ENCODE assay signal across 8 cellular contexts in the genomic region with DNA sequence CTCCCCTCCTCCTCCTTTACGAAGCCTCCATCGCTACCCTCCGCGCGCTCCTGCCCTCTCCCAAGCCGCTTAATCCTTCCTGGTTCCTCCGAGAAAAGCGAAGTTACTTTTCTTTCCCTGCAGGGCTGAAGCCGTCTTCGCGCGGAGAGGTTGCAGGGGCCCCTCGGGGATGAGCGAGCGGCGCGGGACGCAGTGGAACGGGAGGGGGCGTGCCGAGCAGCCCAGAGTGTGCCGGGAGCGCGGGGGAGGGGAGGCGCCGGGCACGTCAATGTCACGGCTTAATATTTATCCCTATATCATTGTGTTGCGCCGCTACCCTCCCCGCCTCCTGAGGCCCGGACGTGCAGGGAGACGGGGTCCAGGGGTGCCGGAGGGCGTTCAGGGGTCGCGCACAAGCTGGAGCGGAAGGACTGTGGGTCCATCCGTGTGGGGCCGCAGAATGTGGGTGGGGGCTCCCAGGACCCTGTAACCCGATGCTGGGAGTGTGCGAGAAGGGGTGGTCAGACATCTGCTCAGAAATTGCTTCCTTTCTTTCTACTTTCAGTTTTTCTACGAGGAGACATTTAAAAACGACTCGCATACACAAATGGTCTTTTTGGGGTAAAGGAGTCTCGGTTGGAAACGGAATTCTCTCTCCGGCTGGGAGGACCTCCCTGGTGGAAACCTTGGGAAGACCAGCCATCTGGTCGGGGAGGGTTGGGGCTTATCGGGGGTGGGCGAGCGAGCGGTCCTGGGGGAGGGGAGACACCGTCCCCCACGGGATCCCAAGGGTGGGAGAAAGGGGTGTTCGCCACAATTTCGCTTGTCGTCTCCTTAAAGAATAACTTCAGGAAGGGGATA. TPM values are rescaled to one million over a fixed set of nuclear protein-coding genes. Genes with fewer than 3 reads are reported as not detected.
DNase-seq lines count a peak whose midpoint lies in the region; ATAC-seq lines count a peak whose summit lies in the region.

No MANE protein-coding gene starts in this region.

- peak; percentile 52 for ATAC-seq in GM18498 (IDR thresholded peaks at IDR 0.05; ENCODE audit: unreplicated experiment)
- peak; percentile 40 for ATAC-seq in HG02884 (IDR thresholded peaks at IDR 0.05; ENCODE audit: unreplicated experiment)

- H3K27me3 Mint-ChIP-seq in activated CD4-positive, alpha-beta memory T cell treated with anti-CD3 and anti-CD28 coated beads, Interleukin-2, amount 10 ng/mL, durations not matched to agents 7 days and 5 days, result peaks cover 10% of the 10 kb centered on the region

- POLR2A ChIA-PET in activated CD4-positive, alpha-beta memory T cell treated with anti-CD3 and anti-CD28 coated beads, Interleukin-2, amount 10 ng/mL, durations not matched to agents 7 days and 5 days (lab: Charles Lee), result interaction anchor here (0.9 to 11.0 kb wide), 21 partner anchors 13 to 314 kb away, joined by 3 to 271 read pairs (median 5); partner anchors contain the start of gene SAMD9L

- H3K27ac Mint-ChIP-seq in activated CD4-positive, alpha-beta memory T cell treated with anti-CD3 and anti-CD28 coated beads, Interleukin-2, amount 10 ng/mL, durations not matched to agents 7 days and 5 days, result peak overlapping the region; percentile 95

- CTCF ChIA-PET in activated CD4-positive, alpha-beta memory T cell treated with anti-CD3 and anti-CD28 coated beads, Interleukin-2, amount 10 ng/mL, durations not matched to agents 7 days and 5 days (lab: Charles Lee), result interaction anchor here (0.6 to 7.2 kb wide), 30 partner anchors 10 to 399 kb away, joined by 3 to 89 read pairs (median 6); partner anchors contain the start of genes FAM133B, PEX1 and RBM48

- no peaks in the 10 kb centered on the region for H3K9me3 Mint-ChIP-seq in activated CD4-positive, alpha-beta memory T cell treated with anti-CD3 and anti-CD28 coated beads, Interleukin-2, amount 10 ng/mL, durations not matched to agents 7 days and 5 days

- peaks cover 46% of the 10 kb centered on the region for H3K36me3 Mint-ChIP-seq in activated CD4-positive, alpha-beta memory T cell treated with anti-CD3 and anti-CD28 coated beads, Interleukin-2, amount 10 ng/mL, durations not matched to agents 7 days and 5 days (ENCODE audit: low read depth)

- DNase-seq in ACHN (peak; percentile 87), NCI-H526 (lab: John Stamatoyannopoulos, UW) (peak; percentile 74 to 90), lung microvascular endothelial cell (ENCODE audit: low read depth in 2 of 2) (peak; percentile 87 to 91)
- peak; percentile 84 for DNase-seq in activated CD4-positive, alpha-beta memory T cell treated with anti-CD3 and anti-CD28 coated beads, Interleukin-2, amount 10 ng/mL, durations not matched to agents 7 days and 5 days
- DNase-seq in effector CD4-positive, alpha-beta T cell, result peak; percentile 64
- peak; percentile 69 for DNase-seq in stimulated activated CD8-positive, alpha-beta memory T cell treated with anti-CD3 and anti-CD28 coated beads, Interleukin-12 subunit alpha, Interleukin-12 subunit beta, amount 100 ng/mL, for 24 hours (ENCODE audit: extremely low read depth)

- H3K4me1 Mint-ChIP-seq in activated CD4-positive, alpha-beta memory T cell treated with anti-CD3 and anti-CD28 coated beads, Interleukin-2, amount 10 ng/mL, durations not matched to agents 7 days and 5 days, result peaks cover 38% of the 10 kb centered on the region

- H3K4me3 Mint-ChIP-seq in activated CD4-positive, alpha-beta memory T cell treated with anti-CD3 and anti-CD28 coated beads, Interleukin-2, amount 10 ng/mL, durations not matched to agents 7 days and 5 days, result peak overlapping the region; percentile 89

- in situ Hi-C loops in ACHN (cut with HindIII; ENCODE audit: low pct_ligation_motif_present, low pct_unique_long_range_greater_than_20kb, low sequenced_read_pairs), result no loop called here

RNA-seq across cellular contexts. Expression of gene CDK6, which starts 2.4 kb away (rescaled TPM):
- total RNA-seq in activated CD4-positive, alpha-beta memory T cell treated with anti-CD3 and anti-CD28 coated beads, Interleukin-2, amount 10 ng/mL, durations not matched to agents 7 days and 5 days, result 100 to 1,000 TPM; 105 TPM
- 24.0 and 30.4 TPM in 2 replicates for total RNA-seq in lung microvascular endothelial cell

Comparison
In these comparisons a context has a peak if more than half of its experiments do, and no peak if none do; other contexts are left out.
1. Peak in every context shown above with its lines: DNase-seq and ATAC-seq.